15 cellular contexts compared by ENCODE assay signal in genomic region chr15:36903922-36904479, GRCh38.
A peak's percentile ranks its signal among the peaks of the same experiment; 100 is the strongest.
DNase-seq lines count a peak whose midpoint lies in the region; ATAC-seq and TF ChIP-seq lines count a peak whose summit lies in the region.
"Had no signal": no experiment of that assay in that cellular context is flagged by ENCODE, and none has a peak within 500 bp of the region (broad histone marks: within the 10 kb centered on the region; RNA-seq: fewer than 3 reads in every experiment).

No MANE protein-coding gene starts in this region.

- DNase-seq in left ventricle myocardium inferior, result no peak
- no peak for DNase-seq in right cardiac atrium
- DNase-seq in SJCRH30, result peak; percentile 74 to 90
- no peak for DNase-seq in left colon
- DNase-seq in uterus, result no peak
- no peak for DNase-seq in brain microvascular endothelial cell
- no peak for DNase-seq in GM20000 (ENCODE audit: low spot score)
- DNase-seq in vagina (ENCODE audit: extremely low spot score in 2 of 2), result no peak
- DNase-seq: anterior cingulate cortex; NCI-H1092; NCI-H774; stimulated activated CD4-positive, alpha-beta T cell treated with anti-CD3 and anti-CD28 coated beads, Interleukin-1b, Interleukin-23, amount 100 ng/mL, for 48 hours; stimulated activated CD8-positive, alpha-beta memory T cell treated with anti-CD3 and anti-CD28 coated beads, Interleukin-4, amount 100 ng/mL, for 48 hours; T1000 had no signal

- TF ChIP-seq CTCF in left ventricle myocardium inferior (IDR thresholded peaks at IDR 0.05; ENCODE audit: borderline replicate concordance), result no peak
- TF ChIP-seq CTCF in uterus (IDR thresholded peaks at IDR 0.05), result no peak
- no peak for TF ChIP-seq CTCF in brain microvascular endothelial cell (IDR thresholded peaks at IDR 0.05; ENCODE audit: low read depth, low read length, missing control alignments)
- TF ChIP-seq CTCF in GM20000 (IDR thresholded peaks at IDR 0.05; ENCODE audit: extremely low read depth, missing control alignments), result no peak
- no peak for TF ChIP-seq CTCF in vagina (IDR thresholded peaks at IDR 0.05)

- H3K4me3 ChIP-seq in left ventricle myocardium inferior, result no peak overlapping the region
- no peak overlapping the region for H3K4me3 ChIP-seq in right cardiac atrium (ENCODE audit: low read length)
- H3K4me3 ChIP-seq in SJCRH30, result no peak overlapping the region
- H3K4me3 ChIP-seq in uterus, result no peak overlapping the region
- H3K4me3 ChIP-seq in brain microvascular endothelial cell (ENCODE audit: low read depth, low read length), result no peak overlapping the region
- H3K4me3 ChIP-seq in vagina, result no peak overlapping the region
- H3K4me3 ChIP-seq: tibial nerve had no signal

- H3K4me1 ChIP-seq in left ventricle myocardium inferior, result peaks cover 48% of the 10 kb centered on the region
- H3K4me1 ChIP-seq in right cardiac atrium (ENCODE audit: control insufficient read depth, insufficient read depth, low read length), result peaks cover 10% of the 10 kb centered on the region
- peaks cover 19% of the 10 kb centered on the region for H3K4me1 ChIP-seq in SJCRH30
- peaks cover 0 to 17% of the 10 kb centered on the region in 2 donors for H3K4me1 ChIP-seq in uterus
- H3K4me1 ChIP-seq in vagina, result peaks cover 14% of the 10 kb centered on the region
- H3K4me1 ChIP-seq: tibial nerve had no signal

- H3K9me3 ChIP-seq in left ventricle myocardium inferior (replicated peaks), result no peaks in the 10 kb centered on the region
- H3K9me3 ChIP-seq in right cardiac atrium (ENCODE audit: control insufficient read depth, low read length), result no peaks in the 10 kb centered on the region
- H3K9me3 ChIP-seq in SJCRH30 (replicated peaks), result no peaks in the 10 kb centered on the region
- H3K9me3 ChIP-seq in uterus, result no peaks in the 10 kb centered on the region
- H3K9me3 ChIP-seq in vagina, result no peaks in the 10 kb centered on the region
- H3K9me3 ChIP-seq: tibial nerve had no signal

- intact Hi-C loops in left ventricle myocardium inferior (cut with micrococcal nuclease) (no loop called here), right cardiac atrium (cut with DNase I) (loop anchor here in 1 of 4 donors (10.0 kb wide), 1 partner anchor 51 kb away; no protein-coding TSS in a partner anchor), left colon (cut with DNase I, micrococcal nuclease) (no loop called here), uterus (cut with DNase I; ENCODE audit: low total_unique reads) (no loop called here), vagina (cut with DNase I) (no loop called here)

- H3K27me3 ChIP-seq in left ventricle myocardium inferior (ENCODE audit: low read depth) (no peaks in the 10 kb centered on the region), right cardiac atrium (ENCODE audit: control insufficient read depth, insufficient read depth) (no peaks in the 10 kb centered on the region), SJCRH30 (no peaks in the 10 kb centered on the region), uterus (no peaks in the 10 kb centered on the region), brain microvascular endothelial cell (replicated peaks) (no peaks in the 10 kb centered on the region), vagina (no peaks in the 10 kb centered on the region)
- H3K27me3 ChIP-seq: tibial nerve had no signal

- H3K36me3 ChIP-seq in left ventricle myocardium inferior (no peaks in the 10 kb centered on the region), SJCRH30 (no peaks in the 10 kb centered on the region), uterus (no peaks in the 10 kb centered on the region), brain microvascular endothelial cell (replicated peaks) (no peaks in the 10 kb centered on the region), vagina (no peaks in the 10 kb centered on the region)
- H3K36me3 ChIP-seq: tibial nerve had no signal

- TF ChIP-seq POLR2A in uterus (IDR thresholded peaks at IDR 0.05), result no peak
- TF ChIP-seq POLR2A in vagina (IDR thresholded peaks at IDR 0.05), result no peak

- WGBS in right cardiac atrium, result 70% methylated on average over 5 of the region's 5 CpGs

- no peak for ATAC-seq in right cardiac atrium
- peak; percentile 64 for ATAC-seq in left colon

- H3K27ac ChIP-seq in left ventricle myocardium inferior (replicated peaks), result peak overlapping the region; percentile 18
- H3K27ac ChIP-seq in right cardiac atrium (ENCODE audit: low read length), result no peak overlapping the region
- no peak overlapping the region; the same call in 1 of the 2 replicates for H3K27ac ChIP-seq in SJCRH30
- H3K27ac ChIP-seq in uterus, result peak overlapping the region; percentile 24 to 48
- no peak overlapping the region for H3K27ac ChIP-seq in brain microvascular endothelial cell
- H3K27ac ChIP-seq in vagina, result no peak overlapping the region
- H3K27ac ChIP-seq: tibial nerve had no signal

- in situ Hi-C loops in brain microvascular endothelial cell (cut with HindIII; ENCODE audit: low pct_ligation_motif_present, low sequenced_read_pairs), result no loop called here

Comparison
In these comparisons a context has a peak if more than half of its experiments do, and no peak if none do; other contexts are left out.
1. H3K27ac ChIP-seq: peak in left ventricle myocardium inferior (single experiment) and uterus (2 of 2); none in right cardiac atrium (single experiment), SJCRH30 (single experiment), brain microvascular endothelial cell (single experiment) and vagina (single experiment).
2. DNase-seq: peak in SJCRH30 (2 of 2); none in left ventricle myocardium inferior (single experiment), right cardiac atrium (0 of 3), left colon (0 of 2), uterus (0 of 2), brain microvascular endothelial cell (single experiment), GM20000 (single experiment) and vagina (0 of 2).